Comparison of ENCODE assay signal across 8 cellular contexts in genomic region chr7:157389951-157390730, GRCh38. TPM values are rescaled to one million over a fixed set of nuclear protein-coding genes. Genes with fewer than 3 reads are reported as not detected.
DNase-seq lines count a peak whose midpoint lies in the region; ATAC-seq, FAIRE-seq and TF ChIP-seq lines count a peak whose summit lies in the region.

No MANE protein-coding gene starts in this region.

- H3K36me3 Mint-ChIP-seq in activated naive CD4-positive, alpha-beta T cell treated with anti-CD3 and anti-CD28 coated beads, Interleukin-2, amount 50 U/mL, for 24 hours = peaks cover 4% of the 10 kb centered on the region

- no peak overlapping the region for H3K4me2 ChIP-seq in HepG2 (ENCODE audit: low read depth, low read length)

- peak overlapping the region; percentile 41 for H3K4me3 Mint-ChIP-seq in activated naive CD4-positive, alpha-beta T cell treated with anti-CD3 and anti-CD28 coated beads, Interleukin-2, amount 50 U/mL, for 24 hours

- peaks cover 46% of the 10 kb centered on the region for H3K4me1 Mint-ChIP-seq in activated naive CD4-positive, alpha-beta T cell treated with anti-CD3 and anti-CD28 coated beads, Interleukin-2, amount 50 U/mL, for 24 hours

- no peaks in the 10 kb centered on the region for H3K27me3 ChIP-seq in right lobe of liver
- no peaks in the 10 kb centered on the region for H3K27me3 ChIP-seq in HepG2 (ENCODE audit: control insufficient read depth in 1 of 2, insufficient read depth in 2 of 2, low read length in 2 of 2)
- no peaks in the 10 kb centered on the region for H3K27me3 ChIP-seq in right cardiac atrium (ENCODE audit: control insufficient read depth, insufficient read depth)
- H3K27me3 ChIP-seq in upper lobe of right lung = no peaks in the 10 kb centered on the region

- 51% methylated on average over 6 of the region's 19 CpGs for WGBS in right lobe of liver (ENCODE audit: insufficient coverage, low coverage, low lambda C conversion rate, missing lambda C conversion rate)
- WGBS in HepG2 (ENCODE audit: low lambda C conversion rate) = 92% methylated on average over 12 of the region's 19 CpGs
- WGBS in right cardiac atrium = 54% methylated on average over 19 of the region's 19 CpGs

- no TSS peak for BruUV-seq in HepG2 (replicated peaks; lab: Mats Ljungman, UMichigan)

- CTCF ChIA-PET in HepG2 (lab: Yijun Ruan, JAX; ENCODE audit: low intra/inter-chr PET ratio, low total read pairs) = no interaction called here

- intact Hi-C loops in right lobe of liver (cut with DNase I) (no loop called here), HepG2 (cut with micrococcal nuclease; ENCODE audit: unreplicated experiment) (no loop called here), right cardiac atrium (cut with DNase I) (no loop called here), upper lobe of right lung (cut with DNase I) (no loop called here)

- TF ChIP-seq EP300 in HepG2 (IDR thresholded peaks at IDR 0.05; ENCODE audit: low read depth in 2 of 2, low read length in 2 of 2) (no peak), HepG2 (CRISPR knock-in tag; IDR thresholded peaks at IDR 0.05; ENCODE audit: borderline replicate concordance) (no peak)

- H3K36me3 ChIP-seq in right lobe of liver = peaks cover 0 to 33% (median 5%) of the 10 kb centered on the region in 4 donors
- peaks cover 13 to 60% of the 10 kb centered on the region in 2 experiments for H3K36me3 ChIP-seq in HepG2 (replicated peaks in 1 of 2; ENCODE audit: control insufficient read depth in 1 of 2, insufficient read depth in 2 of 2, low read length in 2 of 2)
- peaks cover 48% of the 10 kb centered on the region for H3K36me3 ChIP-seq in upper lobe of right lung

- H3K4me1 ChIP-seq in right lobe of liver (peaks cover 0 to 4% (median 0%) of the 10 kb centered on the region in 4 donors), HepG2 (ENCODE audit: insufficient read depth, low read length) (peaks cover 5% of the 10 kb centered on the region; the same call in 1 of the 2 replicates), right cardiac atrium (ENCODE audit: control insufficient read depth, insufficient read depth, low read length) (peaks cover 16% of the 10 kb centered on the region), upper lobe of right lung (peaks cover 17% of the 10 kb centered on the region)

- peak in 2 of 3 donors; percentile 51 for DNase-seq in right lobe of liver
- no peak for DNase-seq in HepG2 (ENCODE audit: low spot score)
- DNase-seq in right cardiac atrium = peak in 1 of 3 donors; percentile 52
- no peak for DNase-seq in upper lobe of right lung
- no peak for DNase-seq in SHP77 treated with DMSO at 0.1 percent for 48 hours (lab: John Stamatoyannopoulos, UW)
- DNase-seq in ACHN = no peak

- no peak overlapping the region for H2AFZ ChIP-seq in HepG2 (ENCODE audit: low read length)

- ATAC-seq in right lobe of liver = peak; percentile 34 to 44 (median 43)
- no peak for ATAC-seq in HepG2
- peak; percentile 29 to 59 for ATAC-seq in right cardiac atrium
- ATAC-seq in upper lobe of right lung = peak; percentile 89
- no peak for ATAC-seq in GM21390 (IDR thresholded peaks at IDR 0.05; ENCODE audit: unreplicated experiment)

- H3K9me3 Mint-ChIP-seq in activated naive CD4-positive, alpha-beta T cell treated with anti-CD3 and anti-CD28 coated beads, Interleukin-2, amount 50 U/mL, for 24 hours = no peaks in the 10 kb centered on the region

- H3K9me3 ChIP-seq in right lobe of liver (no peaks in the 10 kb centered on the region), HepG2 (ENCODE audit: low read length) (no peaks in the 10 kb centered on the region), right cardiac atrium (ENCODE audit: control insufficient read depth, low read length) (no peaks in the 10 kb centered on the region), upper lobe of right lung (no peaks in the 10 kb centered on the region)

- H3K27ac ChIP-seq in right lobe of liver = no peak overlapping the region
- no peak overlapping the region for H3K27ac ChIP-seq in HepG2 (ENCODE audit: extremely low read length, insufficient read depth, low read length)
- H3K27ac ChIP-seq in right cardiac atrium (ENCODE audit: low read length) = peak overlapping the region; percentile 39
- no peak overlapping the region for H3K27ac ChIP-seq in upper lobe of right lung

- peak overlapping the region; percentile 72 for H3K27ac Mint-ChIP-seq in activated naive CD4-positive, alpha-beta T cell treated with anti-CD3 and anti-CD28 coated beads, Interleukin-2, amount 50 U/mL, for 24 hours

- no peaks in the 10 kb centered on the region for H3K79me2 ChIP-seq in HepG2 (ENCODE audit: insufficient read depth, low read length)

- H3K4me3 ChIP-seq in right lobe of liver = no peak overlapping the region
- no peak overlapping the region for H3K4me3 ChIP-seq in HepG2 (replicated peaks in 1 of 3; ENCODE audit: insufficient read depth in 1 of 3, low read depth in 2 of 3, low read length in 3 of 3)
- H3K4me3 ChIP-seq in right cardiac atrium (ENCODE audit: low read length) = no peak overlapping the region
- H3K4me3 ChIP-seq in upper lobe of right lung = no peak overlapping the region

- TF ChIP-seq CTCF in right lobe of liver (IDR thresholded peaks at IDR 0.05) = no peak
- TF ChIP-seq CTCF in HepG2 (CRISPR knock-in tag; IDR thresholded peaks at IDR 0.05) = no peak
- TF ChIP-seq CTCF in upper lobe of right lung (IDR thresholded peaks at IDR 0.05) = no peak

- H4K20me1 ChIP-seq in HepG2 (ENCODE audit: insufficient read depth, low read length) = no peaks in the 10 kb centered on the region

- no peak overlapping the region for H3K9ac ChIP-seq in HepG2 (ENCODE audit: insufficient read depth, low read depth, low read length)

- in situ Hi-C loops in HepG2 (cut with HindIII; ENCODE audit: extremely low pct_ligation_motif_present, low pct_unique_long_range_greater_than_20kb) = no loop called here
- in situ Hi-C loops in ACHN (cut with HindIII; ENCODE audit: low pct_ligation_motif_present, low pct_unique_long_range_greater_than_20kb, low sequenced_read_pairs) = no loop called here

- POLR2A ChIA-PET in HepG2 (lab: Yijun Ruan, JAX) = no interaction called here

- no peak for TF ChIP-seq POLR2A in right lobe of liver (IDR thresholded peaks at IDR 0.05)
- no peak for TF ChIP-seq POLR2A in HepG2 (IDR thresholded peaks at IDR 0.05; ENCODE audit: insufficient read depth in 1 of 2, low read depth in 2 of 2, low read length in 2 of 2)

- H3K27me3 Mint-ChIP-seq in activated naive CD4-positive, alpha-beta T cell treated with anti-CD3 and anti-CD28 coated beads, Interleukin-2, amount 50 U/mL, for 24 hours = no peaks in the 10 kb centered on the region

- FAIRE-seq in HepG2 (lab: Jason Lieb, UNC) = no peak

- no peak for TF ChIP-seq RAD21 in HepG2 (CRISPR knock-in tag; IDR thresholded peaks at IDR 0.05)

TF ChIP-seq in HepG2, 621 proteins besides CTCF, POLR2A, EP300 and RAD21 (continues in another document):
- no peak for TF ChIP-seq CHD2 (IDR thresholded peaks at IDR 0.05; ENCODE audit: low read depth, low read length)
- no peak for TF ChIP-seq BCL3 (CRISPR knock-in tag; IDR thresholded peaks at IDR 0.05)
- TF ChIP-seq RARG (CRISPR knock-in tag; IDR thresholded peaks at IDR 0.05; ENCODE audit: low read depth) = no peak
- no peak for TF ChIP-seq ETS1 (CRISPR knock-in tag; IDR thresholded peaks at IDR 0.05)
- TF ChIP-seq ZNF20 (CRISPR knock-in tag; IDR thresholded peaks at IDR 0.05) = no peak
- no peak for TF ChIP-seq SRY (CRISPR knock-in tag; IDR thresholded peaks at IDR 0.05)

RNA-seq across cellular contexts. Expression of gene DNAJB6, which starts 53.3 kb away (rescaled TPM):
- total RNA-seq in right lobe of liver (10 to 100 TPM; 24.5 to 38.0 (median 35.2) TPM), HepG2 (2016; rRNA removed; fragmentation: Illumina TruSeq; extraction: Trizol) (53.9 and 72.9 TPM in 2 replicates), right cardiac atrium (100 to 1,000 TPM; 154 to 183 (median 172) TPM), upper lobe of right lung (95.8 TPM)
- total RNA-seq in HepG2 (2016; cell fraction: cytosol; rRNA removed; fragmentation: Illumina TruSeq; extraction: Trizol; ENCODE audit: low read depth) = 51.7 and 58.5 TPM in 2 replicates
- total RNA-seq in HepG2 (2016; cell fraction: insoluble cytoplasmic fraction; rRNA removed; fragmentation: Illumina TruSeq; extraction: Trizol) = 57.3 and 66.0 TPM in 2 replicates
- total RNA-seq in HepG2 (2016; cell fraction: membrane; rRNA removed; fragmentation: Illumina TruSeq; extraction: Trizol) = 37.1 and 38.2 TPM in 2 replicates
- total RNA-seq in HepG2 (2016; cell fraction: nucleus; rRNA removed; fragmentation: Illumina TruSeq; extraction: Trizol) = 31.6 and 33.1 TPM in 2 replicates
- polyA plus RNA-seq in HepG2 (2011; rRNA removed) (27.1 and 29.9 TPM in 2 replicates), right cardiac atrium (154 TPM)
- 14.8 and 23.9 TPM in 2 replicates for polyA plus RNA-seq in HepG2 (2011; cell fraction: cytosol; rRNA removed)
- 22.1 and 25.2 TPM in 2 replicates for polyA plus RNA-seq in HepG2 (2011; cell fraction: nucleus; rRNA removed)
- polyA plus RNA-seq in HepG2 (2012) = 61.9 and 67.0 TPM in 2 replicates
- polyA plus RNA-seq in HepG2 (2016; cell fraction: cytosol; fragmentation: Illumina TruSeq; extraction: Trizol; ENCODE audit: low read depth) = 15.6 and 19.2 TPM in 2 replicates
- 96.0 and 98.3 TPM in 2 replicates for polyA plus RNA-seq in HepG2 (2016; cell fraction: insoluble cytoplasmic fraction; fragmentation: Illumina TruSeq; extraction: Trizol; ENCODE audit: low read depth)
- polyA plus RNA-seq in HepG2 (2016; cell fraction: membrane; fragmentation: Illumina TruSeq; extraction: Trizol; ENCODE audit: low read depth) = 29.1 and 33.0 TPM in 2 replicates
- 55.8 and 62.6 TPM in 2 replicates for polyA plus RNA-seq in HepG2 (2016; cell fraction: nucleus; fragmentation: Illumina TruSeq; extraction: Trizol; ENCODE audit: insufficient read depth, low read depth)
- polyA minus RNA-seq in HepG2 (2011; rRNA and poly(A)+ RNA removed; ENCODE audit: low replicate concordance) = 18.1 and 22.3 TPM in 2 replicates
- polyA minus RNA-seq in HepG2 (2011; cell fraction: cytosol; rRNA and poly(A)+ RNA removed) = 25.6 and 28.2 TPM in 2 replicates
- polyA minus RNA-seq in HepG2 (2011; cell fraction: nucleus; rRNA and poly(A)+ RNA removed) = 43.9 and 51.2 TPM in 2 replicates

Comparison
In these comparisons a context has a peak if more than half of its experiments do, and no peak if none do; other contexts are left out.
1. ATAC-seq: peak in right lobe of liver (4 of 4), right cardiac atrium (2 of 2) and upper lobe of right lung (single experiment); none in HepG2 (single experiment) and GM21390 (single experiment).
2. DNase-seq: peak in right lobe of liver (2 of 3); none in HepG2 (single experiment), upper lobe of right lung (single experiment), SHP77 treated with DMSO at 0.1 percent for 48 hours (single experiment) and ACHN (single experiment).